ENCODE assay signal across 8 cellular contexts in genomic region chr4:83219344-83219990, GRCh38.
DNase-seq lines count a peak whose midpoint lies in the region; ATAC-seq and TF ChIP-seq lines count a peak whose summit lies in the region.

No MANE protein-coding gene starts in this region.

- no peaks in the 10 kb centered on the region for H3K27me3 Mint-ChIP-seq in activated CD4-positive, alpha-beta T cell treated with anti-CD3 and anti-CD28 coated beads, Interleukin-2, amount 10 ng/mL, durations not matched to agents 24 days and 14 days

- H3K27ac ChIP-seq in BLaER1 (no peak overlapping the region), esophagus (ENCODE audit: low read depth in 2 of 2, low read length in 1 of 2) (peak overlapping the region; percentile 81 to 91)

- 15 to 24% methylated on average over 11 of the region's 11 CpGs for WGBS in esophagus, 2 donors

- H3K4me1 ChIP-seq in BLaER1 (peaks cover 37% of the 10 kb centered on the region), esophagus (ENCODE audit: control insufficient read depth in 2 of 2, insufficient read depth in 2 of 2, low read length in 1 of 2) (peaks cover 0 to 8% of the 10 kb centered on the region in 2 donors)

- intact Hi-C loops in activated CD4-positive, alpha-beta T cell treated with anti-CD3 and anti-CD28 coated beads, Interleukin-2, amount 10 ng/mL, durations not matched to agents 24 days and 14 days (cut with micrococcal nuclease), result loop anchor here (1.0 to 5.0 kb wide), 9 partner anchors 12 to 314 kb away; partner anchors contain the start of genes COQ2 and HELQ

- H4K20me1 ChIP-seq in BLaER1, result no peaks in the 10 kb centered on the region

- peaks cover 63% of the 10 kb centered on the region for H3K4me1 Mint-ChIP-seq in activated CD4-positive, alpha-beta T cell treated with anti-CD3 and anti-CD28 coated beads, Interleukin-2, amount 10 ng/mL, durations not matched to agents 24 days and 14 days

- H3K36me3 ChIP-seq in BLaER1 (no peaks in the 10 kb centered on the region), esophagus (ENCODE audit: control insufficient read depth in 2 of 2, insufficient read depth in 2 of 2, low read length in 1 of 2) (no peaks in the 10 kb centered on the region)

- peak overlapping the region; percentile 6; the same call in 1 of the 2 replicates for H3K4me2 ChIP-seq in BLaER1

- H3K36me3 Mint-ChIP-seq in activated CD4-positive, alpha-beta T cell treated with anti-CD3 and anti-CD28 coated beads, Interleukin-2, amount 10 ng/mL, durations not matched to agents 24 days and 14 days (ENCODE audit: low read depth), result peaks cover 7% of the 10 kb centered on the region

- peak overlapping the region; percentile 87 for H3K27ac Mint-ChIP-seq in activated CD4-positive, alpha-beta T cell treated with anti-CD3 and anti-CD28 coated beads, Interleukin-2, amount 10 ng/mL, durations not matched to agents 24 days and 14 days

- H3K4me3 Mint-ChIP-seq in activated CD4-positive, alpha-beta T cell treated with anti-CD3 and anti-CD28 coated beads, Interleukin-2, amount 10 ng/mL, durations not matched to agents 24 days and 14 days, result peak overlapping the region; percentile 79

- H3K9me3 ChIP-seq in BLaER1 (no peaks in the 10 kb centered on the region; the same call in 1 of the 2 replicates), esophagus (ENCODE audit: control insufficient read depth in 2 of 2, insufficient read depth in 1 of 2, low read depth in 1 of 2, low read length in 1 of 2) (no peaks in the 10 kb centered on the region)

- DNase-seq in activated CD4-positive, alpha-beta T cell treated with anti-CD3 and anti-CD28 coated beads, Interleukin-2, amount 10 ng/mL, durations not matched to agents 24 days and 14 days, result peak; percentile 91
- peak in 3 of 4 experiments; percentile 29 to 66 (median 48) for DNase-seq in stimulated activated CD4-positive, alpha-beta T cell treated with anti-CD3 and anti-CD28 coated beads, Interleukin-1b, Interleukin-23, amount 100 ng/mL, for 24 hours (ENCODE audit: low read depth in 4 of 4, low spot score in 1 of 4)
- DNase-seq in erythroblast (lab: John Stamatoyannopoulos, UW), result no peak
- no peak for DNase-seq in kidney glomerular epithelial cell (lab: John Stamatoyannopoulos, UW)

- no peak overlapping the region for H3K4me3 ChIP-seq in BLaER1
- H3K4me3 ChIP-seq in esophagus (ENCODE audit: low read depth in 1 of 2, low read length in 2 of 2), result peak overlapping the region in 1 of 2 donors; percentile 7

- H3K9me3 Mint-ChIP-seq in activated CD4-positive, alpha-beta T cell treated with anti-CD3 and anti-CD28 coated beads, Interleukin-2, amount 10 ng/mL, durations not matched to agents 24 days and 14 days, result peaks cover 6% of the 10 kb centered on the region

- peak; percentile 25 for ATAC-seq in HG02870 (IDR thresholded peaks at IDR 0.05; ENCODE audit: unreplicated experiment)
- ATAC-seq in GM18520 (IDR thresholded peaks at IDR 0.05; ENCODE audit: unreplicated experiment), result no peak

- no peak for TF ChIP-seq POLR2A in erythroblast (IDR thresholded peaks at IDR 0.05; ENCODE audit: low read length)

- H3K9ac ChIP-seq in BLaER1, result no peak overlapping the region

- H3K27me3 ChIP-seq in BLaER1 (no peaks in the 10 kb centered on the region), esophagus (ENCODE audit: control insufficient read depth in 1 of 2, insufficient read depth in 2 of 2, low read length in 2 of 2) (no peaks in the 10 kb centered on the region)

Comparison
In these comparisons a context has a peak if more than half of its experiments do, and no peak if none do; other contexts are left out.
1. DNase-seq: peak in activated CD4-positive, alpha-beta T cell treated with anti-CD3 and anti-CD28 coated beads, Interleukin-2, amount 10 ng/mL, durations not matched to agents 24 days and 14 days (single experiment) and stimulated activated CD4-positive, alpha-beta T cell treated with anti-CD3 and anti-CD28 coated beads, Interleukin-1b, Interleukin-23, amount 100 ng/mL, for 24 hours (3 of 4); none in erythroblast (0 of 2) and kidney glomerular epithelial cell (single experiment).